Comparison of ENCODE assay signal across 8 cellular contexts in the genomic region with DNA sequence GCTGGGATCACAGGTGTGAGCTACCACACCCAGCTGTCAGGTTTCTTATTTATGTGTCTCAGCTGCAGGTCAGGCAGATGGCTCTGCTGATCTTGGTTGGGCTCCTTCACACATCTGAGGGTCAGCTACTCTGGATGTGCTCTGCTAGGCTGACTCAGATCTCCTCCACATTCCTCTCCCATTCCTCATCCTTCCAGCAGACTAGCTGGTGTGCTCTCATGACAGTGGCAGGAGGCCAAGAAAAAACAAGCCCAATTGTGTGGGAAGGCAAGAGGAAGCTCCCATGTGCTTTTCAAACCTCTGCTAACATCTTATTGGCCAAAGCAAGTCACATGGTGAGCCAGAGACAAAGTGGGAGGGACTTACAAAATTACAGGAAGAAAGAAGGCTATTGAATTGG. TPM values are rescaled to one million over a fixed set of nuclear protein-coding genes. Genes with fewer than 3 reads are reported as not detected.
DNase-seq lines count a peak whose midpoint lies in the region; ATAC-seq and TF ChIP-seq lines count a peak whose summit lies in the region.

No MANE protein-coding gene starts in this region.

- H3K79me2 ChIP-seq in hepatocyte = no peaks in the 10 kb centered on the region

- no peak overlapping the region for H2AFZ ChIP-seq in hepatocyte

- H3K4me3 ChIP-seq in AG04450 (ENCODE audit: low read depth, low read length) = no peak overlapping the region
- no peak overlapping the region for H3K4me3 ChIP-seq in HEK293 (ENCODE audit: low read depth, low read length)
- H3K4me3 ChIP-seq in hepatocyte = no peak overlapping the region
- no peak overlapping the region for H3K4me3 ChIP-seq in gastroesophageal sphincter

- H3K9me3 ChIP-seq in AG04450 (ENCODE audit: control insufficient read depth, insufficient read depth, low read length) (peaks cover 21% of the 10 kb centered on the region), HEK293 (ENCODE audit: control insufficient read depth, insufficient read depth, low read depth, low read length) (no peaks in the 10 kb centered on the region), hepatocyte (ENCODE audit: low read depth) (no peaks in the 10 kb centered on the region), gastroesophageal sphincter (no peaks in the 10 kb centered on the region)

- no peaks in the 10 kb centered on the region; the same call in 1 of the 2 replicates for H3K4me1 ChIP-seq in HEK293 (ENCODE audit: control insufficient read depth, insufficient read depth, low read length)
- H3K4me1 ChIP-seq in hepatocyte (ENCODE audit: insufficient read depth) = peaks cover under 1% of the 10 kb centered on the region
- peaks cover 0 to 8% (median 0%) of the 10 kb centered on the region in 3 donors for H3K4me1 ChIP-seq in gastroesophageal sphincter

- TF ChIP-seq EP300 in gastroesophageal sphincter (IDR thresholded peaks at IDR 0.05) = no peak

- POLR2A ChIA-PET in AG04450 (lab: Yijun Ruan, JAX) (interaction anchor here (2.2 kb wide), 1 partner anchor 12 kb away, joined by 6 read pairs; the partner anchor contains the start of gene MSH6), HEK293 (lab: Yijun Ruan, JAX) (interaction anchor here (0.6 to 1.6 kb wide), 2 partner anchors 12 to 91 kb away, joined by 3 to 6 read pairs; partner anchors contain the start of gene MSH6)

- no peak overlapping the region for H3K27ac ChIP-seq in AG04450 (ENCODE audit: low read depth, low read length)
- H3K27ac ChIP-seq in HEK293 (ENCODE audit: extremely low read depth, low read depth, low read length) = no peak overlapping the region
- no peak overlapping the region for H3K27ac ChIP-seq in hepatocyte
- no peak overlapping the region for H3K27ac ChIP-seq in gastroesophageal sphincter

- H3K9me2 ChIP-seq in hepatocyte (replicated peaks; ENCODE audit: insufficient read depth) = no peaks in the 10 kb centered on the region

- H4K20me1 ChIP-seq in hepatocyte (ENCODE audit: insufficient read depth, poor library complexity, severe bottlenecking) = no peaks in the 10 kb centered on the region

- DNase-seq in AG04450 (ENCODE audit: low read depth, low spot score) = peak; percentile 85
- peak; percentile 38 to 39 for DNase-seq in SW 1271 (lab: John Stamatoyannopoulos, UW)
- peak; percentile 54 for DNase-seq in hepatocyte (ENCODE audit: low spot score)
- DNase-seq in activated T-cell treated with anti-CD3 and anti-CD28 coated beads, Interleukin-2, amount 50 U/mL, for 1 hour = no peak
- no peak for DNase-seq in activated CD4-positive, alpha-beta T cell treated with anti-CD3 and anti-CD28 coated beads for 1 hour

- H3K36me3 ChIP-seq in HEK293 (ENCODE audit: control insufficient read depth in 2 of 2, insufficient read depth in 1 of 2, low read length in 2 of 2) (no peaks in the 10 kb centered on the region), hepatocyte (replicated peaks; ENCODE audit: insufficient read depth, low read depth) (no peaks in the 10 kb centered on the region), gastroesophageal sphincter (no peaks in the 10 kb centered on the region)

- TF ChIP-seq POLR2A in gastroesophageal sphincter (IDR thresholded peaks at IDR 0.05) = no peak

- CTCF ChIA-PET in AG04450 (lab: Charles Lee) = interaction anchor here (1.5 to 6.7 kb wide), 3 partner anchors 335 to 436 kb away, joined by 3 to 168 read pairs (median 6); no protein-coding TSS in a partner anchor
- CTCF ChIA-PET in HEK293 (lab: Yijun Ruan, JAX) = interaction anchor here (0.7 to 1.6 kb wide), 3 partner anchors 11 to 335 kb away, joined by 3 to 6 read pairs (median 6); partner anchors contain the start of gene MSH6

- H3K27me3 ChIP-seq in AG04450 (ENCODE audit: control insufficient read depth, insufficient read depth, low read length) (peaks cover 2% of the 10 kb centered on the region), hepatocyte (no peaks in the 10 kb centered on the region), gastroesophageal sphincter (no peaks in the 10 kb centered on the region)

- no peak for ATAC-seq in gastroesophageal sphincter
- no peak for ATAC-seq in HG03354 (IDR thresholded peaks at IDR 0.05; ENCODE audit: poor library complexity, severe bottlenecking, unreplicated experiment)

- no peak for TF ChIP-seq CTCF in AG04450 (IDR thresholded peaks at IDR 0.05; ENCODE audit: low read depth, low read length)
- no peak for TF ChIP-seq CTCF in HEK293 (tag by site-specific recombination; IDR thresholded peaks at IDR 0.05)
- TF ChIP-seq CTCF in hepatocyte (IDR thresholded peaks at IDR 0.05; ENCODE audit: poor library complexity) = no peak
- no peak for TF ChIP-seq CTCF in gastroesophageal sphincter (IDR thresholded peaks at IDR 0.05)

- no peak overlapping the region for H3K4me2 ChIP-seq in hepatocyte

TF ChIP-seq in HEK293, 187 proteins besides CTCF, POLR2A, EP300 and RAD21 (continues in another document):
- TF ChIP-seq GLIS2 (tag by site-specific recombination; IDR thresholded peaks at IDR 0.05) (no peak), ZNF274 (IDR thresholded peaks at IDR 0.05; ENCODE audit: low read length) (no peak), ZNF274 (tag by site-specific recombination; IDR thresholded peaks at IDR 0.05; ENCODE audit: borderline replicate concordance) (no peak), REPIN1 (tag by site-specific recombination; IDR thresholded peaks at IDR 0.05; ENCODE audit: low read depth) (no peak), ZNF707 (tag by site-specific recombination; IDR thresholded peaks at IDR 0.05) (no peak), ZNF292 (tag by site-specific recombination; IDR thresholded peaks at IDR 0.05; ENCODE audit: borderline replicate concordance, low read depth) (no peak), ZNF600 (tag by site-specific recombination; IDR thresholded peaks at IDR 0.05) (0 out of 2 replicates have a peak, but pooled peaks have one; percentile 44), ZSCAN23 (tag by site-specific recombination; IDR thresholded peaks at IDR 0.05) (no peak), ZNF394 (tag by site-specific recombination; IDR thresholded peaks at IDR 0.05; ENCODE audit: borderline replicate concordance) (peak; percentile 96), SP7 (tag by site-specific recombination; IDR thresholded peaks at IDR 0.05) (0 out of 2 replicates have a peak, but pooled peaks have one; percentile 19), ZFP3 (tag by site-specific recombination; IDR thresholded peaks at IDR 0.05; ENCODE audit: low read depth) (no peak), ZBTB1 (tag by site-specific recombination; IDR thresholded peaks at IDR 0.05) (no peak), ZIC2 (tag by site-specific recombination; IDR thresholded peaks at IDR 0.05) (no peak), SP3 (tag by site-specific recombination; IDR thresholded peaks at IDR 0.05) (0 out of 2 replicates have a peak, but pooled peaks have one; percentile 24), ZNF449 (tag by site-specific recombination; IDR thresholded peaks at IDR 0.05) (peak; percentile 82; the same call in 1 of the 2 replicates)
- TF ChIP-seq, protein P1, sequence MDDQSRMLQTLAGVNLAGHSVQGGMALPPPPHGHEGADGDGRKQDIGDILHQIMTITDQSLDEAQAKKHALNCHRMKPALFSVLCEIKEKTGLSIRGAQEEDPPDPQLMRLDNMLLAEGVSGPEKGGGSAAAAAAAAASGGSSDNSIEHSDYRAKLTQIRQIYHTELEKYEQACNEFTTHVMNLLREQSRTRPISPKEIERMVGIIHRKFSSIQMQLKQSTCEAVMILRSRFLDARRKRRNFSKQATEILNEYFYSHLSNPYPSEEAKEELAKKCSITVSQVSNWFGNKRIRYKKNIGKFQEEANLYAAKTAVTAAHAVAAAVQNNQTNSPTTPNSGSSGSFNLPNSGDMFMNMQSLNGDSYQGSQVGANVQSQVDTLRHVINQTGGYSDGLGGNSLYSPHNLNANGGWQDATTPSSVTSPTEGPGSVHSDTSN (CRISPR knock-in tag; IDR thresholded peaks at IDR 0.05) = no peak
- TF ChIP-seq, protein P2, sequence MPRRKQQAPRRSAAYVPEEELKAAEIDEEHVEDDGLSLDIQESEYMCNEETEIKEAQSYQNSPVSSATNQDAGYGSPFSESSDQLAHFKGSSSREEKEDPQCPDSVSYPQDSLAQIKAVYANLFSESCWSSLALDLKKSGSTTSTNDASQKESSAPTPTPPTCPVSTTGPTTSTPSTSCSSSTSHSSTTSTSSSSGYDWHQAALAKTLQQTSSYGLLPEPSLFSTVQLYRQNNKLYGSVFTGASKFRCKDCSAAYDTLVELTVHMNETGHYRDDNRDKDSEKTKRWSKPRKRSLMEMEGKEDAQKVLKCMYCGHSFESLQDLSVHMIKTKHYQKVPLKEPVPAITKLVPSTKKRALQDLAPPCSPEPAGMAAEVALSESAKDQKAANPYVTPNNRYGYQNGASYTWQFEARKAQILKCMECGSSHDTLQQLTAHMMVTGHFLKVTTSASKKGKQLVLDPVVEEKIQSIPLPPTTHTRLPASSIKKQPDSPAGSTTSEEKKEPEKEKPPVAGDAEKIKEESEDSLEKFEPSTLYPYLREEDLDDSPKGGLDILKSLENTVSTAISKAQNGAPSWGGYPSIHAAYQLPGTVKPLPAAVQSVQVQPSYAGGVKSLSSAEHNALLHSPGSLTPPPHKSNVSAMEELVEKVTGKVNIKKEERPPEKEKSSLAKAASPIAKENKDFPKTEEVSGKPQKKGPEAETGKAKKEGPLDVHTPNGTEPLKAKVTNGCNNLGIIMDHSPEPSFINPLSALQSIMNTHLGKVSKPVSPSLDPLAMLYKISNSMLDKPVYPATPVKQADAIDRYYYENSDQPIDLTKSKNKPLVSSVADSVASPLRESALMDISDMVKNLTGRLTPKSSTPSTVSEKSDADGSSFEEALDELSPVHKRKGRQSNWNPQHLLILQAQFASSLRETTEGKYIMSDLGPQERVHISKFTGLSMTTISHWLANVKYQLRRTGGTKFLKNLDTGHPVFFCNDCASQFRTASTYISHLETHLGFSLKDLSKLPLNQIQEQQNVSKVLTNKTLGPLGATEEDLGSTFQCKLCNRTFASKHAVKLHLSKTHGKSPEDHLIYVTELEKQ (tag by site-specific recombination; IDR thresholded peaks at IDR 0.05; ENCODE audit: borderline replicate concordance) = no peak

RNA-seq across cellular contexts. Expression of gene MSH6, which starts 11.7 kb away (rescaled TPM):
- 34.0 and 43.7 TPM in 2 replicates for polyA plus RNA-seq in AG04450 (2011; rRNA removed)
- 26.0 and 46.9 TPM in 2 replicates for polyA minus RNA-seq in AG04450 (2011; rRNA and poly(A)+ RNA removed)
- 59.4 and 82.7 TPM in 2 replicates for total RNA-seq in hepatocyte
- 50.2 and 50.6 TPM in 2 replicates for polyA plus RNA-seq in hepatocyte
- total RNA-seq in gastroesophageal sphincter = 10 to 100 TPM; 31.1 to 57.0 (median 48.1) TPM

Comparison
In these comparisons a context has a peak if more than half of its experiments do, and no peak if none do; other contexts are left out.
1. DNase-seq: peak in AG04450 (single experiment), SW 1271 (2 of 2) and hepatocyte (single experiment); none in activated T-cell treated with anti-CD3 and anti-CD28 coated beads, Interleukin-2, amount 50 U/mL, for 1 hour (single experiment) and activated CD4-positive, alpha-beta T cell treated with anti-CD3 and anti-CD28 coated beads for 1 hour (single experiment).